Comparison of ENCODE assay signal across 1 cellular context in the genomic region with DNA sequence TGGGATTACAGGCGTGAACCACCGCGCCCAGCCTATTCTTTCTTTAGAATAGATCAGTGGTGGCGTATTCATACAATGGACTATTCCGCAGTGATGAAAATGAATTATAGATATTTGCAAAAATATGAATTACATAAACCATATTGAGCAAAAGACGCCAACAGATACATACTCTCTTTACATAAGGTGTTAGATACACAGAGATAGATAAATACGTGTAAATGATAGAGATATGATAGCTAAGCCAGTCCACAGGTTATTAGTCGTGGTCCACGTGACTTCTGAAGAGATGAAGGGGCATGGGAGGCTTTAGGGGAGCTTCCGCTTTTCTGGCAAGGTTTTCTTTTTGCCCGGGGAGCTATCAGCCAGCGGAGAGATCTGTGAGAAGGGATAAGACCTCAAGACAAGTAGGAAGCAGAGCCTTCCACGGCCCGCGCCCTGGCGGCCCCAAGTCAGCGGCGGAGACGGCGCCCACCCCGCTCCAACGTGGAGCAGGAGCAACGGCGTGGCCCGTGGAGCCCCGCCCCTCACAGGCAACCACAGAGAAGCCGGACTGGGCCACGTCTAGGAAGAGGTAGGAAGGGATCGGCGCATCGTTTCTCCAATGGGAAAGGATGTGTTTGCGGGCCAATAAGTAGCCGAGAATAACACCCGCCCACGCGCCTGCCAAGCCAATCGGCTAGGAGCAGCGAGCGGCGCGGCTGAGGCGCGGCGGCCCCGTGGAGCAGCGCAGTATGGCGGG.
A peak's percentile ranks its signal among the peaks of the same experiment; 100 is the strongest.
TF ChIP-seq lines count a peak whose summit lies in the region.

A gene (plus strand): TSS at position 704 of the 742 bp plus-strand sequence. CDS start 31 bp downstream, at position 735.

TF ChIP-seq in GM12878, 131 proteins besides CTCF, POLR2A, EP300 and RAD21 (continued from another document):
- TF ChIP-seq ZNF274 (IDR thresholded peaks at IDR 0.05; ENCODE audit: insufficient read depth, insufficient read length), result no peak
- peak; percentile 47; the same call in 1 of the 2 replicates for TF ChIP-seq EED (IDR thresholded peaks at IDR 0.05; ENCODE audit: low read depth)
- peak; percentile 88 for TF ChIP-seq SMAD5 (IDR thresholded peaks at IDR 0.05; ENCODE audit: low read depth)
- TF ChIP-seq, protein P1, sequence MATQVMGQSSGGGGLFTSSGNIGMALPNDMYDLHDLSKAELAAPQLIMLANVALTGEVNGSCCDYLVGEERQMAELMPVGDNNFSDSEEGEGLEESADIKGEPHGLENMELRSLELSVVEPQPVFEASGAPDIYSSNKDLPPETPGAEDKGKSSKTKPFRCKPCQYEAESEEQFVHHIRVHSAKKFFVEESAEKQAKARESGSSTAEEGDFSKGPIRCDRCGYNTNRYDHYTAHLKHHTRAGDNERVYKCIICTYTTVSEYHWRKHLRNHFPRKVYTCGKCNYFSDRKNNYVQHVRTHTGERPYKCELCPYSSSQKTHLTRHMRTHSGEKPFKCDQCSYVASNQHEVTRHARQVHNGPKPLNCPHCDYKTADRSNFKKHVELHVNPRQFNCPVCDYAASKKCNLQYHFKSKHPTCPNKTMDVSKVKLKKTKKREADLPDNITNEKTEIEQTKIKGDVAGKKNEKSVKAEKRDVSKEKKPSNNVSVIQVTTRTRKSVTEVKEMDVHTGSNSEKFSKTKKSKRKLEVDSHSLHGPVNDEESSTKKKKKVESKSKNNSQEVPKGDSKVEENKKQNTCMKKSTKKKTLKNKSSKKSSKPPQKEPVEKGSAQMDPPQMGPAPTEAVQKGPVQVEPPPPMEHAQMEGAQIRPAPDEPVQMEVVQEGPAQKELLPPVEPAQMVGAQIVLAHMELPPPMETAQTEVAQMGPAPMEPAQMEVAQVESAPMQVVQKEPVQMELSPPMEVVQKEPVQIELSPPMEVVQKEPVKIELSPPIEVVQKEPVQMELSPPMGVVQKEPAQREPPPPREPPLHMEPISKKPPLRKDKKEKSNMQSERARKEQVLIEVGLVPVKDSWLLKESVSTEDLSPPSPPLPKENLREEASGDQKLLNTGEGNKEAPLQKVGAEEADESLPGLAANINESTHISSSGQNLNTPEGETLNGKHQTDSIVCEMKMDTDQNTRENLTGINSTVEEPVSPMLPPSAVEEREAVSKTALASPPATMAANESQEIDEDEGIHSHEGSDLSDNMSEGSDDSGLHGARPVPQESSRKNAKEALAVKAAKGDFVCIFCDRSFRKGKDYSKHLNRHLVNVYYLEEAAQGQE (IDR thresholded peaks at IDR 0.05; ENCODE audit: low read depth, low read length), result no peak
- TF ChIP-seq SIN3A (IDR thresholded peaks at IDR 0.05; ENCODE audit: low read depth, low read length), result peak; percentile 65; the same call in 1 of the 2 replicates
- TF ChIP-seq POU2F2 (IDR thresholded peaks at IDR 0.05; ENCODE audit: borderline replicate concordance, low read depth, low read length), result peak; percentile 65; the same call in 2 of the 3 replicates
- peak; percentile 26; the same call in 1 of the 2 replicates for TF ChIP-seq MTA2 (IDR thresholded peaks at IDR 0.05; ENCODE audit: low read depth)
- TF ChIP-seq SP1 (IDR thresholded peaks at IDR 0.05; ENCODE audit: low read depth, low read length), result peak; percentile 63
- TF ChIP-seq RCOR1 (conservative IDR thresholded peaks at IDR 0.05; ENCODE audit: low read depth, low read length), result no peak
- TF ChIP-seq, protein P2, sequence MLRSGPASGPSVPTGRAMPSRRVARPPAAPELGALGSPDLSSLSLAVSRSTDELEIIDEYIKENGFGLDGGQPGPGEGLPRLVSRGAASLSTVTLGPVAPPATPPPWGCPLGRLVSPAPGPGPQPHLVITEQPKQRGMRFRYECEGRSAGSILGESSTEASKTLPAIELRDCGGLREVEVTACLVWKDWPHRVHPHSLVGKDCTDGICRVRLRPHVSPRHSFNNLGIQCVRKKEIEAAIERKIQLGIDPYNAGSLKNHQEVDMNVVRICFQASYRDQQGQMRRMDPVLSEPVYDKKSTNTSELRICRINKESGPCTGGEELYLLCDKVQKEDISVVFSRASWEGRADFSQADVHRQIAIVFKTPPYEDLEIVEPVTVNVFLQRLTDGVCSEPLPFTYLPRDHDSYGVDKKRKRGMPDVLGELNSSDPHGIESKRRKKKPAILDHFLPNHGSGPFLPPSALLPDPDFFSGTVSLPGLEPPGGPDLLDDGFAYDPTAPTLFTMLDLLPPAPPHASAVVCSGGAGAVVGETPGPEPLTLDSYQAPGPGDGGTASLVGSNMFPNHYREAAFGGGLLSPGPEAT (IDR thresholded peaks at IDR 0.05; ENCODE audit: low read depth), result 0 out of 2 replicates have a peak, but pooled peaks have one; percentile 31
- TF ChIP-seq, protein P3, sequence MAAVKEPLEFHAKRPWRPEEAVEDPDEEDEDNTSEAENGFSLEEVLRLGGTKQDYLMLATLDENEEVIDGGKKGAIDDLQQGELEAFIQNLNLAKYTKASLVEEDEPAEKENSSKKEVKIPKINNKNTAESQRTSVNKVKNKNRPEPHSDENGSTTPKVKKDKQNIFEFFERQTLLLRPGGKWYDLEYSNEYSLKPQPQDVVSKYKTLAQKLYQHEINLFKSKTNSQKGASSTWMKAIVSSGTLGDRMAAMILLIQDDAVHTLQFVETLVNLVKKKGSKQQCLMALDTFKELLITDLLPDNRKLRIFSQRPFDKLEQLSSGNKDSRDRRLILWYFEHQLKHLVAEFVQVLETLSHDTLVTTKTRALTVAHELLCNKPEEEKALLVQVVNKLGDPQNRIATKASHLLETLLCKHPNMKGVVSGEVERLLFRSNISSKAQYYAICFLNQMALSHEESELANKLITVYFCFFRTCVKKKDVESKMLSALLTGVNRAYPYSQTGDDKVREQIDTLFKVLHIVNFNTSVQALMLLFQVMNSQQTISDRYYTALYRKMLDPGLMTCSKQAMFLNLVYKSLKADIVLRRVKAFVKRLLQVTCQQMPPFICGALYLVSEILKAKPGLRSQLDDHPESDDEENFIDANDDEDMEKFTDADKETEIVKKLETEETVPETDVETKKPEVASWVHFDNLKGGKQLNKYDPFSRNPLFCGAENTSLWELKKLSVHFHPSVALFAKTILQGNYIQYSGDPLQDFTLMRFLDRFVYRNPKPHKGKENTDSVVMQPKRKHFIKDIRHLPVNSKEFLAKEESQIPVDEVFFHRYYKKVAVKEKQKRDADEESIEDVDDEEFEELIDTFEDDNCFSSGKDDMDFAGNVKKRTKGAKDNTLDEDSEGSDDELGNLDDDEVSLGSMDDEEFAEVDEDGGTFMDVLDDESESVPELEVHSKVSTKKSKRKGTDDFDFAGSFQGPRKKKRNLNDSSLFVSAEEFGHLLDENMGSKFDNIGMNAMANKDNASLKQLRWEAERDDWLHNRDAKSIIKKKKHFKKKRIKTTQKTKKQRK (IDR thresholded peaks at IDR 0.05; ENCODE audit: low read depth, low read length), result no peak
- TF ChIP-seq, protein P4, sequence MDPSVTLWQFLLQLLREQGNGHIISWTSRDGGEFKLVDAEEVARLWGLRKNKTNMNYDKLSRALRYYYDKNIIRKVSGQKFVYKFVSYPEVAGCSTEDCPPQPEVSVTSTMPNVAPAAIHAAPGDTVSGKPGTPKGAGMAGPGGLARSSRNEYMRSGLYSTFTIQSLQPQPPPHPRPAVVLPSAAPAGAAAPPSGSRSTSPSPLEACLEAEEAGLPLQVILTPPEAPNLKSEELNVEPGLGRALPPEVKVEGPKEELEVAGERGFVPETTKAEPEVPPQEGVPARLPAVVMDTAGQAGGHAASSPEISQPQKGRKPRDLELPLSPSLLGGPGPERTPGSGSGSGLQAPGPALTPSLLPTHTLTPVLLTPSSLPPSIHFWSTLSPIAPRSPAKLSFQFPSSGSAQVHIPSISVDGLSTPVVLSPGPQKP (IDR thresholded peaks at IDR 0.05; ENCODE audit: low read depth, low read length), result no peak
- TF ChIP-seq, protein P5, sequence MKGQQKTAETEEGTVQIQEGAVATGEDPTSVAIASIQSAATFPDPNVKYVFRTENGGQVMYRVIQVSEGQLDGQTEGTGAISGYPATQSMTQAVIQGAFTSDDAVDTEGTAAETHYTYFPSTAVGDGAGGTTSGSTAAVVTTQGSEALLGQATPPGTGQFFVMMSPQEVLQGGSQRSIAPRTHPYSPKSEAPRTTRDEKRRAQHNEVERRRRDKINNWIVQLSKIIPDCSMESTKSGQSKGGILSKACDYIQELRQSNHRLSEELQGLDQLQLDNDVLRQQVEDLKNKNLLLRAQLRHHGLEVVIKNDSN (IDR thresholded peaks at IDR 0.05; ENCODE audit: borderline replicate concordance, extremely low read length, insufficient read depth, low read depth, low read length), result peak; percentile 66
- TF ChIP-seq RFX5 (IDR thresholded peaks at IDR 0.05; ENCODE audit: low read depth, low read length), result no peak
- no peak for TF ChIP-seq HDAC6 (IDR thresholded peaks at IDR 0.05; ENCODE audit: unreplicated experiment)
- TF ChIP-seq EZH2 (IDR thresholded peaks at IDR 0.05; ENCODE audit: borderline replicate concordance, control insufficient read depth, low read depth, low read length), result no peak
- TF ChIP-seq POLR2AphosphoS5 (IDR thresholded peaks at IDR 0.05; ENCODE audit: low read length), result peak; percentile 82
- TF ChIP-seq TAF1 (IDR thresholded peaks at IDR 0.05; ENCODE audit: borderline replicate concordance, low read depth, low read length), result 0 out of 2 replicates have a peak, but pooled peaks have one; percentile 18
- 0 out of 2 replicates have a peak, but pooled peaks have one; percentile 30 for TF ChIP-seq LARP7 (IDR thresholded peaks at IDR 0.05)
